Comparison of ENCODE assay signal across 1 cellular context in genomic region chr1:207752456-207753132, GRCh38.
TF ChIP-seq lines count a peak whose summit lies in the region.

No MANE protein-coding gene starts in this region.

TF ChIP-seq in K562, 482 proteins besides CTCF, POLR2A, EP300 and RAD21 (continued from another document and continues in another):
- TF ChIP-seq CUX1 (CRISPR knock-in tag; IDR thresholded peaks at IDR 0.05) (no peak), FIP1L1 (IDR thresholded peaks at IDR 0.05; ENCODE audit: low read depth, low read length, poor library complexity, severe bottlenecking) (no peak), ZNF217 (CRISPR knock-in tag; IDR thresholded peaks at IDR 0.05) (0 out of 2 replicates have a peak, but pooled peaks have one; percentile 50), ZNF146 (CRISPR knock-in tag; IDR thresholded peaks at IDR 0.05; ENCODE audit: unreplicated experiment) (no peak), HSF4 (CRISPR knock-in tag; IDR thresholded peaks at IDR 0.05; ENCODE audit: borderline replicate concordance) (no peak), NRF1 (conservative IDR thresholded peaks at IDR 0.05 in 1 of 2, IDR thresholded peaks at IDR 0.05 in 1 of 2) (no peak), CHD4 (IDR thresholded peaks at IDR 0.05; ENCODE audit: insufficient read depth, insufficient replicate concordance, low read depth, low read length, poor library complexity, severe bottlenecking) (no peak), HMGXB4 (CRISPR knock-in tag; IDR thresholded peaks at IDR 0.05) (no peak), ESRRA (IDR thresholded peaks at IDR 0.05; ENCODE audit: borderline replicate concordance, low read depth) (no peak), ZKSCAN8 (CRISPR knock-in tag; IDR thresholded peaks at IDR 0.05) (no peak), THRB (CRISPR knock-in tag; conservative IDR thresholded peaks at IDR 0.05) (no peak), ZC3H8 (IDR thresholded peaks at IDR 0.05) (no peak), E2F6 (IDR thresholded peaks at IDR 0.05; ENCODE audit: borderline replicate concordance in 1 of 2, extremely low read depth in 1 of 2, insufficient read depth in 1 of 2, insufficient read length in 1 of 2, low read depth in 1 of 2, low read length in 1 of 2, poor library complexity in 1 of 2, severe bottlenecking in 1 of 2) (no peak), NR3C1 (CRISPR knock-in tag; IDR thresholded peaks at IDR 0.05) (no peak), HCFC1 (IDR thresholded peaks at IDR 0.05; ENCODE audit: low read depth, low read length) (no peak), CCNT2 (IDR thresholded peaks at IDR 0.05; ENCODE audit: borderline replicate concordance, extremely low read depth, insufficient read length, low read depth, low read length) (no peak), ZNF277 (CRISPR knock-in tag; IDR thresholded peaks at IDR 0.05; ENCODE audit: borderline replicate concordance) (no peak), ZNF551 (CRISPR knock-in tag; IDR thresholded peaks at IDR 0.05) (no peak), ZNF830 (CRISPR knock-in tag; IDR thresholded peaks at IDR 0.05) (no peak; the same call in 1 of the 2 replicates), ATF4 (CRISPR knock-in tag; IDR thresholded peaks at IDR 0.05) (0 out of 2 replicates have a peak, but pooled peaks have one; percentile 41), EHMT2 (IDR thresholded peaks at IDR 0.05) (no peak), MTA3 (IDR thresholded peaks at IDR 0.05; ENCODE audit: borderline replicate concordance) (no peak), SAFB2 (IDR thresholded peaks at IDR 0.05; ENCODE audit: borderline replicate concordance, low read depth, low read length, severe bottlenecking) (no peak), MECOM (CRISPR knock-in tag; IDR thresholded peaks at IDR 0.05) (no peak), ZNF511 (CRISPR knock-in tag; IDR thresholded peaks at IDR 0.05) (peak; percentile 34; the same call in 1 of the 2 replicates), NR4A1 (CRISPR knock-in tag; IDR thresholded peaks at IDR 0.05) (no peak), NR4A1 (tag; IDR thresholded peaks at IDR 0.05) (no peak), MTA1 (IDR thresholded peaks at IDR 0.05; ENCODE audit: borderline replicate concordance) (no peak), MAX (CRISPR knock-in tag; IDR thresholded peaks at IDR 0.05) (peak; percentile 71), MYNN (IDR thresholded peaks at IDR 0.05) (no peak), MYNN (CRISPR knock-in tag; IDR thresholded peaks at IDR 0.05) (no peak), ZNF316 (IDR thresholded peaks at IDR 0.05) (no peak), IRF9 (tag; IDR thresholded peaks at IDR 0.05) (no peak), ZNF263 (CRISPR knock-in tag; IDR thresholded peaks at IDR 0.05; ENCODE audit: borderline replicate concordance) (no peak; the same call in 1 of the 2 replicates), CCAR2 (IDR thresholded peaks at IDR 0.05; ENCODE audit: low read depth, low read length) (no peak), MAZ (CRISPR knock-in tag; conservative IDR thresholded peaks at IDR 0.05 in 1 of 2, IDR thresholded peaks at IDR 0.05 in 1 of 2) (peak; percentile 31 to 33; a peak in 1 of 4 replicates), FOXM1 (IDR thresholded peaks at IDR 0.05; ENCODE audit: low read depth) (no peak), FOXM1 (CRISPR knock-in tag; IDR thresholded peaks at IDR 0.05; ENCODE audit: low read depth) (no peak), FOXP4 (CRISPR knock-in tag; IDR thresholded peaks at IDR 0.05; ENCODE audit: borderline replicate concordance) (peak; percentile 84; the same call in 1 of the 2 replicates), CHD1 (IDR thresholded peaks at IDR 0.05; ENCODE audit: low read length) (peak; percentile 73), RFX1 (IDR thresholded peaks at IDR 0.05) (peak; percentile 18; the same call in 1 of the 2 replicates), RBM25 (IDR thresholded peaks at IDR 0.05; ENCODE audit: low read depth, low read length, severe bottlenecking) (no peak), ADNP (tag; IDR thresholded peaks at IDR 0.05) (no peak), SPI1 (IDR thresholded peaks at IDR 0.05; ENCODE audit: borderline replicate concordance, low read depth, low read length) (no peak), ZNF444 (CRISPR knock-in tag; IDR thresholded peaks at IDR 0.05) (no peak), USF1 (CRISPR knock-in tag; IDR thresholded peaks at IDR 0.05) (peak; percentile 43; the same call in 1 of the 2 replicates), SRSF1 (IDR thresholded peaks at IDR 0.05; ENCODE audit: low read depth, low read length) (0 out of 2 replicates have a peak, but pooled peaks have one; percentile 18), MCM2 (IDR thresholded peaks at IDR 0.05; ENCODE audit: low read depth) (no peak), ZNF165 (CRISPR knock-in tag; IDR thresholded peaks at IDR 0.05; ENCODE audit: borderline replicate concordance) (no peak), IRF1 (CRISPR knock-in tag; IDR thresholded peaks at IDR 0.05; ENCODE audit: borderline replicate concordance) (no peak), KAT2B (IDR thresholded peaks at IDR 0.05; ENCODE audit: low read depth, low read length) (no peak), MAFK (IDR thresholded peaks at IDR 0.05; ENCODE audit: low read length) (no peak), SMARCA5 (IDR thresholded peaks at IDR 0.05) (no peak), KDM2B (CRISPR knock-in tag; IDR thresholded peaks at IDR 0.05) (no peak)
